In genomic region chr6:34142599-34142998, GRCh38 we compare ENCODE assay signal across 12 cellular contexts. TPM values are rescaled to one million over a fixed set of nuclear protein-coding genes. Genes with fewer than 3 reads are reported as not detected.
DNase-seq lines count a peak whose midpoint lies in the region; TF ChIP-seq lines count a peak whose summit lies in the region.
"Had no signal": no experiment of that assay in that cellular context is flagged by ENCODE, and none has a peak within 500 bp of the region (broad histone marks: within the 10 kb centered on the region; RNA-seq: fewer than 3 reads in every experiment).

No MANE protein-coding gene starts in this region.

- no peak overlapping the region for H3K27ac ChIP-seq in iPS-18a (ENCODE audit: low read length)
- no peak overlapping the region for H3K27ac ChIP-seq in ovary
- no peak overlapping the region for H3K27ac ChIP-seq in PC-9
- H3K27ac ChIP-seq: ascending aorta had no signal

- no peak overlapping the region for H3K4me2 ChIP-seq in PC-9

- H3F3A ChIP-seq in PC-9 (ENCODE audit: insufficient read depth, low read depth) = no peaks in the 10 kb centered on the region

- intact Hi-C loops in ovary (cut with DNase I) (no loop called here), PC-9 (cut with micrococcal nuclease; ENCODE audit: unreplicated experiment) (no loop called here)

- no peaks in the 10 kb centered on the region for H3K79me2 ChIP-seq in PC-9 (ENCODE audit: low read depth)

- H2AFZ ChIP-seq in PC-9 = no peak overlapping the region

- peak; percentile 12 for DNase-seq in activated naive CD4-positive, alpha-beta T cell treated with Interleukin-2 at 50 U/mL for 16 hours
- no peak for DNase-seq in activated naive CD4-positive, alpha-beta T cell treated with anti-CD3 and anti-CD28 coated beads, Interleukin-2, amount 50 U/mL, for 16 hours
- DNase-seq in NT2/D1 (ENCODE audit: low read depth, low spot score) (no peak), retina (peak; percentile 51), ovary (no peak), NCI-H69 (lab: John Stamatoyannopoulos, UW) (no peak), PC-9 (no peak)
- DNase-seq: activated CD8-positive, alpha-beta memory T cell treated with anti-CD3 and anti-CD28 coated beads, Interleukin-2, amount 50 U/mL, for 4 hours; stimulated activated naive CD8-positive, alpha-beta T cell treated with anti-CD3 and anti-CD28 coated beads, Interleukin-15, amount 100 ng/mL, for 72 hours had no signal

- no peaks in the 10 kb centered on the region for H4K20me1 ChIP-seq in PC-9 (ENCODE audit: insufficient read depth)

- H3K4me1 ChIP-seq in NT2/D1 (ENCODE audit: insufficient read depth, insufficient read length) (peaks cover 35% of the 10 kb centered on the region), iPS-18a (ENCODE audit: control insufficient read depth, low read depth, low read length) (peaks cover 44% of the 10 kb centered on the region), ovary (ENCODE audit: insufficient read depth) (peaks cover 11% of the 10 kb centered on the region), PC-9 (replicated peaks; ENCODE audit: insufficient read depth) (no peaks in the 10 kb centered on the region)

- H3K9ac ChIP-seq in NT2/D1 (ENCODE audit: insufficient read length, low read depth) = peak overlapping the region; percentile 24
- H3K9ac ChIP-seq in iPS-18a (ENCODE audit: low read length) = no peak overlapping the region

- H3K4me3 ChIP-seq in NT2/D1 (ENCODE audit: insufficient read length, low read depth) = no peak overlapping the region
- peak overlapping the region; percentile 24 for H3K4me3 ChIP-seq in iPS-18a (ENCODE audit: low read length)
- H3K4me3 ChIP-seq in ovary = no peak overlapping the region
- H3K4me3 ChIP-seq in PC-9 = no peak overlapping the region

- TF ChIP-seq POLR2A in ovary (IDR thresholded peaks at IDR 0.05) = no peak

- POLR2A ChIA-PET in PC-9 (lab: Charles Lee; ENCODE audit: unreplicated experiment) = no interaction called here

- no peak for TF ChIP-seq CTCF in ovary (IDR thresholded peaks at IDR 0.05)
- TF ChIP-seq CTCF in PC-9 (conservative IDR thresholded peaks at IDR 0.05) = no peak

- 6 to 7% (median 7%) methylated on average over 14 to 18 of the region's 18 CpGs for WGBS in ovary, 3 donors

- no peaks in the 10 kb centered on the region for H3K9me2 ChIP-seq in PC-9 (ENCODE audit: insufficient read depth)

- no TSS peak for BruUV-seq in PC-9 (replicated peaks; lab: Mats Ljungman, UMichigan)

- H3K27me3 ChIP-seq in NT2/D1 (ENCODE audit: insufficient read depth, insufficient read length) (peaks cover 39% of the 10 kb centered on the region), iPS-18a (ENCODE audit: control insufficient read depth, insufficient read depth, low read length) (peaks cover 54% of the 10 kb centered on the region), ovary (no peaks in the 10 kb centered on the region), PC-9 (ENCODE audit: insufficient read depth, low read depth) (peaks cover 89% of the 10 kb centered on the region)

- CTCF ChIA-PET in PC-9 (lab: Charles Lee) = interaction anchor here (1.2 kb wide), 1 partner anchor 88 kb away, joined by 3 read pairs; no protein-coding TSS in a partner anchor

- H3K9me3 ChIP-seq in NT2/D1 (ENCODE audit: insufficient read depth, low read length) (no peaks in the 10 kb centered on the region), iPS-18a (ENCODE audit: control insufficient read depth, low read depth, low read length) (no peaks in the 10 kb centered on the region), ovary (no peaks in the 10 kb centered on the region), PC-9 (ENCODE audit: insufficient read depth, low read depth) (no peaks in the 10 kb centered on the region)
- H3K9me3 ChIP-seq: ascending aorta had no signal

- no peaks in the 10 kb centered on the region for H3K36me3 ChIP-seq in NT2/D1 (ENCODE audit: insufficient read depth, insufficient read length, low read length)
- H3K36me3 ChIP-seq in iPS-18a (ENCODE audit: control insufficient read depth, low read depth, low read length) = no peaks in the 10 kb centered on the region
- H3K36me3 ChIP-seq in ovary = no peaks in the 10 kb centered on the region
- H3K36me3 ChIP-seq in PC-9 (ENCODE audit: low read depth) = no peaks in the 10 kb centered on the region
- H3K36me3 ChIP-seq: ascending aorta had no signal

- no peak for TF ChIP-seq EP300 in ovary (IDR thresholded peaks at IDR 0.05)

RNA-seq across cellular contexts. Expression of gene GRM4, which starts 3.3 kb away (rescaled TPM):
- total RNA-seq in ovary = under 1 TPM in 5 of 7 donors, not detected in 2; under 0.01 to 0.37 (median 0.15) TPM
- polyA plus RNA-seq in ovary = under 1 TPM; 0.05 to 0.06 TPM
- not detected in 2 replicates for total RNA-seq in PC-9 (2021)
- total RNA-seq: ascending aorta, pulmonary artery endothelial cell had no signal

Comparison
In these comparisons a context has a peak if more than half of its experiments do, and no peak if none do; other contexts are left out.
1. DNase-seq: peak in activated naive CD4-positive, alpha-beta T cell treated with Interleukin-2 at 50 U/mL for 16 hours (single experiment) and retina (single experiment); none in activated naive CD4-positive, alpha-beta T cell treated with anti-CD3 and anti-CD28 coated beads, Interleukin-2, amount 50 U/mL, for 16 hours (single experiment), NT2/D1 (single experiment), ovary (0 of 5), NCI-H69 (single experiment) and PC-9 (0 of 2).